8 cellular contexts compared by ENCODE assay signal in the genomic region with DNA sequence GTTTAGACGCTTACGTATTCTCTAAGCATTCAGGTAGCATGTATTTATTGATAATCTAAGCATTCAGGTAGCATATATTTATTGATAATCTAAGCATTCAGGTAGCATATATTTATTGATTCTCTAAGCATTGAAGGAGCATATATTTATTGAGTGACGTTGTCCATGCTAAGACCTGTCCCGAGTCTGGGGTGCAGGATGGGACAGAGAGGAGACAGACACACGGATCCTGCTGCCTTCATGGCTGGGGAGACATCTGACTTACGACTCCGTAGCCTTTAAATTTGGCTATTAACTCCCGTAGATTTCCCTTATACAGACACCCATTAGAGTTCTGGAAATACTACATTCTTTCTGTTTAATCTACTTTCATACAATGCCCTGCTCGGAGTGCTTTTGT. TPM values are rescaled to one million over a fixed set of nuclear protein-coding genes. Genes with fewer than 3 reads are reported as not detected.
DNase-seq lines count a peak whose midpoint lies in the region; ATAC-seq, FAIRE-seq and TF ChIP-seq lines count a peak whose summit lies in the region.

No MANE protein-coding gene starts in this region.

- 59 to 60% methylated on average over 9 of the region's 9 CpGs for WGBS in heart right ventricle, 2 donors
- 77 to 94% methylated on average over 7 of the region's 9 CpGs for WGBS in mesodermal cell (ENCODE audit: insufficient coverage in 2 of 2), 2 experiments

- TF ChIP-seq POLR2A in vagina (IDR thresholded peaks at IDR 0.05): no peak
- no peak for TF ChIP-seq POLR2A in GM12892 (IDR thresholded peaks at IDR 0.05; ENCODE audit: low read depth, low read length)

- in situ Hi-C loops in astrocyte of the cerebellum (cut with HindIII; ENCODE audit: low sequenced_read_pairs): no loop called here

- peak overlapping the region; percentile 73 to 98 (median 90) for H3K4me3 ChIP-seq in heart right ventricle
- peak overlapping the region; percentile 73 for H3K4me3 ChIP-seq in astrocyte of the cerebellum (ENCODE audit: low read depth, low read length)
- H3K4me3 ChIP-seq in mesodermal cell (ENCODE audit: extremely low read depth, insufficient read depth, low read length, poor library complexity, severe bottlenecking): peak overlapping the region; percentile 76
- H3K4me3 ChIP-seq in vagina: peak overlapping the region; percentile 59 to 69

- DNase-seq in heart right ventricle: no peak
- DNase-seq in left cardiac atrium: no peak
- DNase-seq in astrocyte of the cerebellum (ENCODE audit: low read depth): no peak
- no peak for DNase-seq in vagina (ENCODE audit: extremely low spot score in 2 of 2)
- no peak for DNase-seq in DMS114 treated with DMSO at 0.1 percent for 48 hours (lab: John Stamatoyannopoulos, UW; ENCODE audit: unreplicated experiment)
- no peak for DNase-seq in GM12892 (ENCODE audit: insufficient read length)

- no peak for TF ChIP-seq CTCF in heart right ventricle (IDR thresholded peaks at IDR 0.05)
- TF ChIP-seq CTCF in astrocyte of the cerebellum (IDR thresholded peaks at IDR 0.05; ENCODE audit: low read depth, low read length, missing control alignments): no peak
- TF ChIP-seq CTCF in vagina (IDR thresholded peaks at IDR 0.05): no peak

- no peak for FAIRE-seq in GM12892 (lab: Jason Lieb, UNC)

- H3K27me3 ChIP-seq in heart right ventricle (no peaks in the 10 kb centered on the region), vagina (no peaks in the 10 kb centered on the region)

- H3K27ac ChIP-seq in heart right ventricle: peak overlapping the region in 8 of 10 donors; percentile 80 to 95 (median 91)
- no peak overlapping the region for H3K27ac ChIP-seq in mesodermal cell (ENCODE audit: low read depth, low read length, severe bottlenecking)
- peak overlapping the region; percentile 78 for H3K27ac ChIP-seq in vagina

- ATAC-seq in heart right ventricle (no peak), left cardiac atrium (no peak), GM19452 (IDR thresholded peaks at IDR 0.05; ENCODE audit: unreplicated experiment) (no peak)

- H3K9me3 ChIP-seq in heart right ventricle (peaks cover 0 to 19% (median 0%) of the 10 kb centered on the region in 11 donors), mesodermal cell (ENCODE audit: control insufficient read depth, low read length) (peaks cover 13% of the 10 kb centered on the region), vagina (no peaks in the 10 kb centered on the region)

- H3K36me3 ChIP-seq in heart right ventricle: peaks cover 0 to 37% (median 27%) of the 10 kb centered on the region in 9 donors
- peaks cover 40% of the 10 kb centered on the region for H3K36me3 ChIP-seq in mesodermal cell (ENCODE audit: control insufficient read depth, insufficient read depth, low read length)
- peaks cover 0 to 22% of the 10 kb centered on the region in 2 donors for H3K36me3 ChIP-seq in vagina

- intact Hi-C loops in heart right ventricle (cut with DNase I) (no loop called here), left cardiac atrium (cut with DNase I) (no loop called here), vagina (cut with DNase I) (no loop called here)

- peaks cover 0 to 38% (median 10%) of the 10 kb centered on the region in 9 donors for H3K4me1 ChIP-seq in heart right ventricle
- H3K4me1 ChIP-seq in mesodermal cell (ENCODE audit: control insufficient read depth, insufficient read depth, low read length, poor library complexity, severe bottlenecking): no peaks in the 10 kb centered on the region
- peaks cover 9% of the 10 kb centered on the region for H3K4me1 ChIP-seq in vagina

RNA-seq across cellular contexts. Expression of gene SCCPDH, which starts 1.0 kb away (rescaled TPM):
- 10 to 100 TPM; 27.4 to 37.5 (median 31.5) TPM for total RNA-seq in heart right ventricle
- polyA plus RNA-seq in heart right ventricle: 10 to 100 TPM in 1 of 2 donors, 1 to 10 TPM in 1; 9.9 to 22.7 TPM
- 10 to 100 TPM; 26.8 to 30.9 TPM for total RNA-seq in left cardiac atrium
- 23.6 TPM for polyA plus RNA-seq in mesodermal cell (2013, experiment 1 of 2)
- polyA plus RNA-seq in mesodermal cell (2013, experiment 2 of 2): 24.3 TPM
- total RNA-seq in vagina: 18.2 TPM
- 41.9 TPM for polyA plus RNA-seq in GM12892 (2012; ENCODE audit: missing spikeins)
